ENCODE assay signal across 24 cellular contexts in the genomic region with DNA sequence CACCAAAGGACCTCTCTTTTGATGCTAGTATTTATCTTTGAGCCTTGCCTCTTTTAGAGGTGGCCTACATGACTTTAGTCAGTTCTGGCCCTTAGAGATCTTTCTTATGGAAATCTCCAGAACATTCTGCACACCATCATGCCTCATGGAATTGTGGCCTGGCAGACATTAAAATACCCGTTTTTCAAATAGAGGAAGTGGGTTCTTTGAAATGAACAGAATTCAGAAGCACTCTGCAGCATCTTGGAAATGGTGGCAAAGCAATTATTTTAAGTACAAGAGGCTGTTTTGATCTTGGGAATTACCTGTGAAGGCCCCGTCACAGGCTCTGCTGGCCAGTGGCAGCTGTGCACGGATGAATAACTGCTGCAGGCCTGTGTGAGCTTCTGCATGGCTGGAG. TPM values are rescaled to one million over a fixed set of nuclear protein-coding genes. Genes with fewer than 3 reads are reported as not detected.
"Had no signal": no experiment of that assay in that cellular context is flagged by ENCODE, and none has a peak within 500 bp of the region (broad histone marks: within the 10 kb centered on the region; RNA-seq: fewer than 3 reads in every experiment).

No MANE protein-coding gene starts in this region.

- H3K36me3 ChIP-seq: gastrocnemius medialis, ovary, right lobe of liver, thoracic aorta, uterus had no signal

- DNase-seq: activated CD4-positive, alpha-beta memory T cell treated with anti-CD3 and anti-CD28 coated beads, Interleukin-2, amount 10 ng/mL, durations not matched to agents 7 days and 5 days; activated CD4-positive, alpha-beta T cell treated with anti-CD3 and anti-CD28 coated beads for 1 hour; activated CD4-positive, alpha-beta T cell treated with anti-CD3 and anti-CD28 coated beads, Interleukin-2, amount 10 ng/mL, durations not matched to agents 7 days and 5 days; activated CD8-positive, alpha-beta memory T cell treated with anti-CD3 and anti-CD28 coated beads, Interleukin-2, amount 50 U/mL, for 48 hours; activated gamma-delta T cell treated with Interleukin-2 at 50 U/mL for 16 hours; activated naive CD4-positive, alpha-beta T cell treated with anti-CD3 and anti-CD28 coated beads, Interleukin-2, amount 50 U/mL, for 16 hours; activated T-cell treated with anti-CD3 and anti-CD28 coated beads, Interleukin-2, amount 50 U/mL, for 24 hours; amygdala; central memory CD4-positive, alpha-beta T cell; endodermal cell; gastrocnemius medialis; islet precursor cell; left cardiac atrium; midbrain; naive thymus-derived CD4-positive, alpha-beta T cell; ovary; right lobe of liver; stimulated activated CD4-positive, alpha-beta T cell treated with anti-CD3 and anti-CD28 coated beads, Interleukin-2, amount 100 ng/mL, for 48 hours; stimulated activated naive CD8-positive, alpha-beta T cell treated with anti-CD3 and anti-CD28 coated beads, Interleukin-15, Interleukin-2, amounts not matched to agents 100 U/mL and 50 U/mL, for 24 hours; T-helper 17 cell; uterus had no signal

- H3K27ac ChIP-seq: gastrocnemius medialis, hepatocyte, ovary, right lobe of liver, thoracic aorta, uterus had no signal

- H3K4me3 ChIP-seq: gastrocnemius medialis, hepatocyte, ovary, right lobe of liver, thoracic aorta, uterus had no signal

- H3K9me3 ChIP-seq: gastrocnemius medialis, ovary, right lobe of liver, thoracic aorta, uterus had no signal

- H3K4me1 ChIP-seq: gastrocnemius medialis, right lobe of liver, uterus had no signal

- H3K27me3 ChIP-seq: gastrocnemius medialis, hepatocyte, ovary, right lobe of liver, uterus had no signal

- ATAC-seq: gastrocnemius medialis; left cardiac atrium; naive thymus-derived CD4-positive, alpha-beta T cell; stimulated activated naive CD8-positive, alpha-beta T cell treated with anti-CD3 and anti-CD28 coated beads, Interleukin-15, Interleukin-2, amounts not matched to agents 100 U/mL and 50 U/mL, for 24 hours; T-helper 17 cell; WTC11 had no signal

RNA-seq across cellular contexts. Expression of a gene that starts 40.7 kb away (rescaled TPM):
- total RNA-seq: activated CD4-positive, alpha-beta memory T cell treated with anti-CD3 and anti-CD28 coated beads, Interleukin-2, amount 10 ng/mL, durations not matched to agents 7 days and 5 days; activated CD4-positive, alpha-beta T cell treated with anti-CD3 and anti-CD28 coated beads, Interleukin-2, amount 10 ng/mL, durations not matched to agents 7 days and 5 days; T-helper 17 cell had no signal
- polyA plus RNA-seq: naive thymus-derived CD4-positive, alpha-beta T cell had no signal
